8 cellular contexts compared by ENCODE assay signal in the genomic region with DNA sequence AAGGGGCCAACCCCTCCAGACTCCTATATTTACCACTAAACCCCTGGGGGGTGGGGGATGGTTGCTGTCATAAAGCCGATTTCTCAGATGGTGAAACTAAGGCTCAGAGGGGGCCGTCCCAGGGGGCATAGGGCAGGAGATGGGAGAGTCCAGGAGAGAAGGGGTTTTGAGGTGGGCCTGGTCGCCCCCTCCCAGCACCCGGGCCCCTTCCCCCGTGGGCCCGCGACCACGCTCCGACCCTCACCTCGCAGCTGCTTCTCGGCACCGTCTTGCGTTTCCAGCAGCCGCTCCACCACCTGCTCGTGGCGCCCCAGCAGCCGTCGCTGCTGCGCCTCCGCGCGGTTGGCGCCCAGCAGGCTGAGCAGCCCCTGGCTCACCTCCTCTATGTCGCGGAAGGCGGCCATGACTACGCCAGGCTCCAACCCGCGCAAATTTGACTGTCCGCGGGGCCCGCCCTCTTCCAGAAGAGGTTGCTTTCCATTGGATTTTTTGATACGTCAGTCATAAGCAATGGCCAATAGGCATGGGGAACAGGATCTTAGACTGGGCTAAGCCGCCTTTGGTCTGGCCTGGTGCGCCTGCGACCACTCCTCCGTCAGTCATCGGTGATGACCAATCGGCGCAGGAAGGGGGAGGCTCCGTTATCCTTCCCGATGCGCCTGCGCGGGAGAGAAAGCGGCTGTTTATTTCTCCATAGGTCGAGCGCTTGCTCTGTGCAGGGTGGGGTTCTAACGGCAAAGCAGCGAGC. TPM values are rescaled to one million over a fixed set of nuclear protein-coding genes. Genes with fewer than 3 reads are reported as not detected.
DNase-seq lines count a peak whose midpoint lies in the region; ATAC-seq and TF ChIP-seq lines count a peak whose summit lies in the region.

SPC24 (minus strand) TSS at position 410 of the 748 bp plus-strand sequence; CDS start at position 404, 6 bp downstream.

- H3K27ac Mint-ChIP-seq in CD14-positive monocyte = peak within 1 kb of the TSS; percentile 37 to 88 (median 78)

- ATAC-seq in GM19397 (IDR thresholded peaks at IDR 0.05; ENCODE audit: unreplicated experiment) = peak; percentile 94
- peak; percentile 92 for ATAC-seq in HG03571 (IDR thresholded peaks at IDR 0.05; ENCODE audit: unreplicated experiment)

- intact Hi-C loops in CD14-positive monocyte (cut with micrococcal nuclease) = loop anchor here in 1 of 2 donors (5.0 kb wide), 1 partner anchor 42 kb away; the partner anchor contains the start of gene KANK2
- intact Hi-C loops in dorsolateral prefrontal cortex (cut with DNase I) = loop anchor here (2.0 to 5.0 kb wide), 2 partner anchors 39 to 42 kb away; partner anchors contain the start of gene KANK2 (in 1 of the 2)

- H3K4me3 Mint-ChIP-seq in CD14-positive monocyte = peak within 1 kb of the TSS; percentile 77 to 88

- peaks cover 3 to 10% of the 10 kb centered on the region in 2 donors for H3K36me3 Mint-ChIP-seq in CD14-positive monocyte

- H3K4me3 ChIP-seq in dorsolateral prefrontal cortex = peak within 1 kb of the TSS; percentile 40 to 84 (median 65)
- H3K4me3 ChIP-seq in liver (ENCODE audit: low read depth in 1 of 3, low read length in 3 of 3) = peak within 1 kb of the TSS; percentile 35 to 65 (median 59)

- peaks cover 0 to 3% (median 3%) of the 10 kb centered on the region in 3 donors for H3K27me3 Mint-ChIP-seq in CD14-positive monocyte (ENCODE audit: low read depth in 3 of 3)

- TF ChIP-seq RAD21 in liver (IDR thresholded peaks at IDR 0.05) = no peak

- no peaks in the 10 kb centered on the region for H3K36me3 ChIP-seq in liver (ENCODE audit: control insufficient read depth in 4 of 4, insufficient read depth in 3 of 4, low read depth in 1 of 4, low read length in 3 of 4)

- 4% methylated on average over 50 of the region's 50 CpGs for WGBS in liver

- H3K9me3 ChIP-seq in liver (ENCODE audit: control insufficient read depth in 4 of 4, low read length in 3 of 4) = no peaks in the 10 kb centered on the region

- peaks cover 28% of the 10 kb centered on the region for H3K4me1 Mint-ChIP-seq in CD14-positive monocyte

- no peak within 1 kb of the TSS for H3K9ac ChIP-seq in liver (ENCODE audit: low read depth in 1 of 2, low read length in 2 of 2)

- peaks cover 9 to 53% (median 33%) of the 10 kb centered on the region in 4 donors for H3K4me1 ChIP-seq in liver (ENCODE audit: control insufficient read depth in 4 of 4, insufficient read depth in 4 of 4, low read length in 3 of 4)

- H3K9me3 Mint-ChIP-seq in CD14-positive monocyte = peaks cover 0 to 6% (median 0%) of the 10 kb centered on the region in 7 donors

- DNase-seq in CD14-positive monocyte (ENCODE audit: low spot score) (peak; percentile 97), NCI-H82 (lab: John Stamatoyannopoulos, UW) (peak; percentile 98), dorsolateral prefrontal cortex (peak; percentile 96 to 99 (median 98))
- peak; percentile 91 to 94 for DNase-seq in activated CD4-positive, alpha-beta T cell treated with anti-CD3 and anti-CD28 coated beads, Interleukin-2, amount 50 U/mL, for 48 hours
- DNase-seq in stimulated activated CD4-positive, alpha-beta T cell treated with anti-CD3 and anti-CD28 coated beads, Interleukin-4, amount 100 ng/mL, for 24 hours = peak; percentile 94

- H3K27me3 ChIP-seq in dorsolateral prefrontal cortex (no peaks in the 10 kb centered on the region), liver (ENCODE audit: control insufficient read depth in 4 of 4, insufficient read depth in 4 of 4, low read length in 3 of 4) (no peaks in the 10 kb centered on the region)

- peak within 1 kb of the TSS in 57 of 59 donors; percentile 55 to 95 (median 84) for H3K27ac ChIP-seq in dorsolateral prefrontal cortex
- H3K27ac ChIP-seq in liver (ENCODE audit: low read depth in 1 of 2, low read length in 2 of 2) = peak within 1 kb of the TSS; percentile 19 to 55

- TF ChIP-seq CTCF in CD14-positive monocyte (IDR thresholded peaks at IDR 0.05) (no peak), dorsolateral prefrontal cortex (IDR thresholded peaks at IDR 0.05 in 54 of 56, conservative IDR thresholded peaks at IDR 0.05 in 2 of 56; ENCODE audit: low read depth in 1 of 56, partially characterized antibody in 56 of 56) (peak in 14 of 56 donors; percentile 7 to 51 (median 24)), liver (IDR thresholded peaks at IDR 0.05; ENCODE audit: low read depth, low read length, missing input control) (no peak)

TF ChIP-seq in liver, 16 proteins besides CTCF, POLR2A, EP300 and RAD21:
- peak in 1 of 2 donors; percentile 20 for TF ChIP-seq RXRA (IDR thresholded peaks at IDR 0.05)
- peak; percentile 92 for TF ChIP-seq SP1 (IDR thresholded peaks at IDR 0.05)
- peak; percentile 94 for TF ChIP-seq YY1 (IDR thresholded peaks at IDR 0.05)
- no peak for TF ChIP-seq HNF4G (IDR thresholded peaks at IDR 0.05)
- TF ChIP-seq, protein P1, sequence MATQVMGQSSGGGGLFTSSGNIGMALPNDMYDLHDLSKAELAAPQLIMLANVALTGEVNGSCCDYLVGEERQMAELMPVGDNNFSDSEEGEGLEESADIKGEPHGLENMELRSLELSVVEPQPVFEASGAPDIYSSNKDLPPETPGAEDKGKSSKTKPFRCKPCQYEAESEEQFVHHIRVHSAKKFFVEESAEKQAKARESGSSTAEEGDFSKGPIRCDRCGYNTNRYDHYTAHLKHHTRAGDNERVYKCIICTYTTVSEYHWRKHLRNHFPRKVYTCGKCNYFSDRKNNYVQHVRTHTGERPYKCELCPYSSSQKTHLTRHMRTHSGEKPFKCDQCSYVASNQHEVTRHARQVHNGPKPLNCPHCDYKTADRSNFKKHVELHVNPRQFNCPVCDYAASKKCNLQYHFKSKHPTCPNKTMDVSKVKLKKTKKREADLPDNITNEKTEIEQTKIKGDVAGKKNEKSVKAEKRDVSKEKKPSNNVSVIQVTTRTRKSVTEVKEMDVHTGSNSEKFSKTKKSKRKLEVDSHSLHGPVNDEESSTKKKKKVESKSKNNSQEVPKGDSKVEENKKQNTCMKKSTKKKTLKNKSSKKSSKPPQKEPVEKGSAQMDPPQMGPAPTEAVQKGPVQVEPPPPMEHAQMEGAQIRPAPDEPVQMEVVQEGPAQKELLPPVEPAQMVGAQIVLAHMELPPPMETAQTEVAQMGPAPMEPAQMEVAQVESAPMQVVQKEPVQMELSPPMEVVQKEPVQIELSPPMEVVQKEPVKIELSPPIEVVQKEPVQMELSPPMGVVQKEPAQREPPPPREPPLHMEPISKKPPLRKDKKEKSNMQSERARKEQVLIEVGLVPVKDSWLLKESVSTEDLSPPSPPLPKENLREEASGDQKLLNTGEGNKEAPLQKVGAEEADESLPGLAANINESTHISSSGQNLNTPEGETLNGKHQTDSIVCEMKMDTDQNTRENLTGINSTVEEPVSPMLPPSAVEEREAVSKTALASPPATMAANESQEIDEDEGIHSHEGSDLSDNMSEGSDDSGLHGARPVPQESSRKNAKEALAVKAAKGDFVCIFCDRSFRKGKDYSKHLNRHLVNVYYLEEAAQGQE (IDR thresholded peaks at IDR 0.05) = peak; percentile 17

RNA-seq across cellular contexts. Expression of gene SPC24, which starts in this region (rescaled TPM):
- under 1 TPM in 1 of 2 donors, not detected in 1; 0.27 TPM for polyA plus RNA-seq in CD14-positive monocyte
- 1 to 10 TPM in 102 of 120 experiments, under 1 TPM in 17, not detected in 1; 0.44 to 4.9 (median 1.8) TPM for total RNA-seq in dorsolateral prefrontal cortex
- 10 to 100 TPM in 1 of 2 donors, under 1 TPM in 1; 0.42 to 72.5 TPM for total RNA-seq in liver
- 1 to 10 TPM; 1.2 to 1.4 TPM for polyA plus RNA-seq in liver

Comparison
In these comparisons a context has a peak if more than half of its experiments do, and no peak if none do; other contexts are left out.
1. Peak in every context shown above with its lines: DNase-seq, ATAC-seq, H3K4me3 ChIP-seq and H3K27ac ChIP-seq.
2. Peak in DNase-seq in CD14-positive monocyte; RNA of the gene not detected or under 1 TPM.